8 cellular contexts compared by ENCODE assay signal in genomic region chrX:54357414-54358377, GRCh38. TPM values are rescaled to one million over a fixed set of nuclear protein-coding genes. Genes with fewer than 3 reads are reported as not detected.
A peak's percentile ranks its signal among the peaks of the same experiment; 100 is the strongest.
DNase-seq lines count a peak whose midpoint lies in the region; ATAC-seq, FAIRE-seq and TF ChIP-seq lines count a peak whose summit lies in the region.

TSS of gene WNK3 (minus strand) at chrX:54358046.

- ATAC-seq in T-cell (replicated peaks in 1 of 4) (peak; percentile 63 to 73 (median 69)), left ventricle myocardium superior (peak; percentile 98), pancreas (peak; percentile 82 to 92 (median 90))

- H3K4me1 Mint-ChIP-seq in T-cell (peaks cover 11 to 22% (median 19%) of the 10 kb centered on the region in 3 donors), astrocyte (ENCODE audit: low read depth, unreplicated experiment) (peaks cover 2% of the 10 kb centered on the region)

- H3K4me3 ChIP-seq in KMS-11 (IDR thresholded peaks at IDR 0.05; ENCODE audit: insufficient read depth, low read depth, low read length): no peak within 1 kb of the TSS
- H3K4me3 ChIP-seq in astrocyte (ENCODE audit: insufficient read depth, low read depth, low read length): peak within 1 kb of the TSS; percentile 72
- peak within 1 kb of the TSS; percentile 12 to 46 (median 30) for H3K4me3 ChIP-seq in pancreas

- peaks cover 6% of the 10 kb centered on the region for H3K4me1 ChIP-seq in KMS-11 (ENCODE audit: low read depth, poor library complexity, severe bottlenecking)
- peaks cover 12% of the 10 kb centered on the region for H3K4me1 ChIP-seq in astrocyte (ENCODE audit: insufficient read depth, low read length)
- H3K4me1 ChIP-seq in pancreas: no peaks in the 10 kb centered on the region

- intact Hi-C loops in left ventricle myocardium superior (cut with micrococcal nuclease): no loop called here
- intact Hi-C loops in pancreas (cut with DNase I): no loop called here

- H3K4me2 ChIP-seq in KMS-11 (peak within 1 kb of the TSS; percentile 71), astrocyte (ENCODE audit: low read length) (peak within 1 kb of the TSS; percentile 96)

- WGBS in pancreas, 2 donors: 1 to 36% methylated on average over 80 to 81 of the region's 88 CpGs

- DNase-seq in AG08396 (ENCODE audit: low spot score) (peak; percentile 28), T-cell (peak in 28 of 34 experiments; percentile 3 to 29 (median 16)), astrocyte (ENCODE audit: low read depth) (peak; percentile 59), left ventricle myocardium superior (peak; percentile 83), pancreas (peak; percentile 51 to 71 (median 66)), ureter (ENCODE audit: low spot score) (peak; percentile 80), D721Med (ENCODE audit: insufficient read length, low spot score) (no peak)

- H3K9me3 Mint-ChIP-seq in T-cell (no peaks in the 10 kb centered on the region), astrocyte (ENCODE audit: unreplicated experiment) (no peaks in the 10 kb centered on the region)

- H3K79me2 ChIP-seq in KMS-11 (ENCODE audit: insufficient read depth, low read depth) (peaks cover 19% of the 10 kb centered on the region; the same call in 1 of the 2 replicates), astrocyte (ENCODE audit: insufficient read depth, low read length) (peaks cover 5% of the 10 kb centered on the region)

- peak within 1 kb of the TSS; percentile 69 for H2AFZ ChIP-seq in KMS-11 (ENCODE audit: low read depth)
- H2AFZ ChIP-seq in astrocyte (ENCODE audit: low read depth, low read length): peak within 1 kb of the TSS; percentile 92

- peak within 1 kb of the TSS; percentile 73 to 87 (median 81) for H3K4me3 Mint-ChIP-seq in T-cell
- H3K4me3 Mint-ChIP-seq in astrocyte (ENCODE audit: unreplicated experiment): peak within 1 kb of the TSS; percentile 97

- peaks cover 35 to 38% of the 10 kb centered on the region in 2 donors for H3K27me3 Mint-ChIP-seq in T-cell
- H3K27me3 Mint-ChIP-seq in astrocyte (ENCODE audit: low read depth, unreplicated experiment): no peaks in the 10 kb centered on the region

- CTCF ChIA-PET in T-cell (lab: Charles Lee): no interaction called here

- H3K27me3 ChIP-seq in KMS-11 (ENCODE audit: insufficient read depth, low read depth) (no peaks in the 10 kb centered on the region), astrocyte (ENCODE audit: insufficient read depth, low read length) (no peaks in the 10 kb centered on the region), pancreas (peaks cover 0 to 11% (median 0%) of the 10 kb centered on the region in 4 donors)

- H3K9me3 ChIP-seq in astrocyte (ENCODE audit: insufficient read depth, low read depth, low read length) (no peaks in the 10 kb centered on the region), pancreas (no peaks in the 10 kb centered on the region)

- peak within 1 kb of the TSS in 1 of 2 donors; percentile 0 for H3K27ac Mint-ChIP-seq in T-cell
- peak within 1 kb of the TSS; percentile 97 for H3K27ac Mint-ChIP-seq in astrocyte (ENCODE audit: unreplicated experiment)

- TF ChIP-seq CTCF in KMS-11 (conservative IDR thresholded peaks at IDR 0.05; ENCODE audit: low read depth, low read length) (no peak), astrocyte (IDR thresholded peaks at IDR 0.05; ENCODE audit: insufficient read depth, low read depth, low read length) (no peak), pancreas (IDR thresholded peaks at IDR 0.05) (no peak), D721Med (IDR thresholded peaks at IDR 0.05; ENCODE audit: insufficient read depth, missing control alignments) (no peak)

- H3K9ac ChIP-seq in KMS-11 (peak within 1 kb of the TSS; percentile 55), astrocyte (ENCODE audit: low read length) (peak within 1 kb of the TSS; percentile 82)

- peak within 1 kb of the TSS; percentile 63 for H3K27ac ChIP-seq in KMS-11
- H3K27ac ChIP-seq in astrocyte (ENCODE audit: low read depth, low read length): peak within 1 kb of the TSS; percentile 66
- peak within 1 kb of the TSS in 3 of 4 donors; percentile 2 to 51 (median 28) for H3K27ac ChIP-seq in pancreas

- H3K36me3 Mint-ChIP-seq in T-cell: no peaks in the 10 kb centered on the region
- H3K36me3 Mint-ChIP-seq in astrocyte (ENCODE audit: low read depth, unreplicated experiment): no peaks in the 10 kb centered on the region

- H4K20me1 ChIP-seq in KMS-11 (ENCODE audit: insufficient read depth): no peaks in the 10 kb centered on the region
- H4K20me1 ChIP-seq in astrocyte (ENCODE audit: insufficient read depth, low read length): peaks cover 7% of the 10 kb centered on the region

- FAIRE-seq in astrocyte (lab: Jason Lieb, UNC) (no peak), pancreas (lab: Jason Lieb, UNC) (no peak), D721Med (lab: Jason Lieb, UNC) (no peak)

- no peaks in the 10 kb centered on the region for H3K36me3 ChIP-seq in KMS-11 (ENCODE audit: insufficient read depth)
- H3K36me3 ChIP-seq in astrocyte (ENCODE audit: insufficient read depth, low read length): no peaks in the 10 kb centered on the region
- no peaks in the 10 kb centered on the region for H3K36me3 ChIP-seq in pancreas

- POLR2A ChIA-PET in T-cell (lab: Charles Lee): no interaction called here

RNA-seq across cellular contexts. Expression of gene WNK3, which starts in this region (rescaled TPM):
- under 1 TPM; 0.29 to 0.68 (median 0.40) TPM for total RNA-seq in T-cell
- total RNA-seq in astrocyte: 6.2 and 8.4 TPM in 2 replicates
- total RNA-seq in left ventricle myocardium superior: 0.92 TPM
- 1 to 10 TPM in 4 of 6 donors, under 1 TPM in 2; 0.69 to 1.7 (median 1.0) TPM for total RNA-seq in pancreas
- polyA plus RNA-seq in pancreas: under 1 TPM; 0.15 to 0.63 TPM
- total RNA-seq in ureter: 10.0 TPM

Comparison
In these comparisons a context has a peak if more than half of its experiments do, and no peak if none do; other contexts are left out.
1. Peak in DNase-seq and ATAC-seq in T-cell; RNA of the gene not detected or under 1 TPM.
2. Peak in DNase-seq and ATAC-seq in left ventricle myocardium superior; RNA of the gene not detected or under 1 TPM.